In the genomic region with DNA sequence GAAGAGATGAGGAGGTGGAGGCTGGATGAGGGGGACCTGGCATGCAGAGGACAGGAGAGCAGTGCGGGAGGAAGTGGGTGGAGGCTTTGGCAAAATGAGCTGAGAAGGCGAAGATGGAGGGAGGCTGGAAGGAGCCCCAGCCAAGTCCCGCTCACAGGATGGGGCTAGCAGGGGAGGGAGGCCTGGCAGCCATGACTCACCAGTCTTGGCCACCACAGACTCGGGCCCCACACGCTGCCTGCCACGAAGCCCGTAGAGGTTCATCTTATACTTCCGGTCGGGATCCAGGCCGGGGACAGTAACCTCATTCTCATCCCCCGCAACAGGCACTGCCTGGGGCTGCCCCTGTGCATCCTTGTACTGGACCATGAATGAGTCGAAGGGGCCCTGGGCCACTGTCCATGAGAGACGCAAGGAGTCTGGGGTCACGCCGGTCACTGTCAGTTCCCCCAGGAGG, we compare ENCODE assay signal across 10 cellular contexts. TPM values are rescaled to one million over a fixed set of nuclear protein-coding genes. Genes with fewer than 3 reads are reported as not detected.
A peak's percentile ranks its signal among the peaks of the same experiment; 100 is the strongest.
DNase-seq lines count a peak whose midpoint lies in the region; ATAC-seq and TF ChIP-seq lines count a peak whose summit lies in the region.
"Had no signal": no experiment of that assay in that cellular context is flagged by ENCODE, and none has a peak within 500 bp of the region (broad histone marks: within the 10 kb centered on the region; RNA-seq: fewer than 3 reads in every experiment).

No MANE protein-coding gene starts in this region.

- DNase-seq in Kasumi-1 (lab: John Stamatoyannopoulos, UW) (peak; percentile 37 to 57), astrocyte of the cerebellum (ENCODE audit: low read depth) (peak; percentile 66), right lobe of liver (no peak), ureter (ENCODE audit: low spot score) (peak; percentile 62), NCI-H1930 (lab: John Stamatoyannopoulos, UW) (no peak), HAP-1 (ENCODE audit: low spot score in 2 of 2) (no peak)
- DNase-seq: activated CD4-positive, alpha-beta T cell treated with anti-CD3 and anti-CD28 coated beads, Interleukin-2, amount 50 U/mL, for 1 hour; NCI-H1105 treated with DMSO at 0.1 percent for 48 hours had no signal

- H3K9me3 ChIP-seq in right lobe of liver (no peaks in the 10 kb centered on the region), HAP-1 (no peaks in the 10 kb centered on the region)

- TF ChIP-seq POLR2A in right lobe of liver (IDR thresholded peaks at IDR 0.05): no peak

- no peak for TF ChIP-seq CTCF in astrocyte of the cerebellum (IDR thresholded peaks at IDR 0.05; ENCODE audit: low read depth, low read length, missing control alignments)
- no peak for TF ChIP-seq CTCF in right lobe of liver (IDR thresholded peaks at IDR 0.05)

- H3K4me3 ChIP-seq in astrocyte of the cerebellum (ENCODE audit: low read depth, low read length): no peak overlapping the region
- no peak overlapping the region for H3K4me3 ChIP-seq in right lobe of liver
- H3K4me3 ChIP-seq in HAP-1: no peak overlapping the region

- intact Hi-C loops in right lobe of liver (cut with DNase I): no loop called here

- H3K4me1 ChIP-seq in right lobe of liver: no peaks in the 10 kb centered on the region
- H3K4me1 ChIP-seq in HAP-1: no peaks in the 10 kb centered on the region

- no peak overlapping the region for H3K27ac ChIP-seq in right lobe of liver
- H3K27ac ChIP-seq: epithelial cell of prostate had no signal

- H3K27me3 ChIP-seq in right lobe of liver (no peaks in the 10 kb centered on the region), HAP-1 (ENCODE audit: low read depth) (0 out of 2 replicates have a peak, but pooled peaks cover 2% of the 10 kb centered on the region)

- peak; percentile 13 to 43 (median 28) for ATAC-seq in right lobe of liver
- ATAC-seq in HG03354 (IDR thresholded peaks at IDR 0.05; ENCODE audit: poor library complexity, severe bottlenecking, unreplicated experiment): no peak

- 60% methylated on average over 1 of the region's 15 CpGs for WGBS in right lobe of liver (ENCODE audit: insufficient coverage, low coverage, low lambda C conversion rate, missing lambda C conversion rate)

- H3K36me3 ChIP-seq in right lobe of liver (no peaks in the 10 kb centered on the region), HAP-1 (replicated peaks) (no peaks in the 10 kb centered on the region)

- in situ Hi-C loops in astrocyte of the cerebellum (cut with HindIII; ENCODE audit: low sequenced_read_pairs) (no loop called here), HAP-1 (cut with MboI; ENCODE audit: low sequenced_read_pairs) (loop anchor here (10.0 kb wide), 1 partner anchor 714 kb away; no protein-coding TSS in a partner anchor)

RNA-seq across cellular contexts. Expression of gene TNXB, which starts 27.9 kb away (rescaled TPM):
- total RNA-seq in right lobe of liver (10 to 100 TPM in 3 of 6 experiments, 1 to 10 TPM in 3; 7.2 to 28.3 (median 10.3) TPM), ureter (121 TPM)

RNA-seq across cellular contexts. Expression of gene CYP21A2, which starts 43.0 kb away (rescaled TPM):
- total RNA-seq in right lobe of liver (10 to 100 TPM in 3 of 6 experiments, 1 to 10 TPM in 3; 5.7 to 60.7 (median 14.0) TPM), ureter (3.8 TPM)

RNA-seq across cellular contexts. Expression of gene ATF6B, which starts 46.9 kb away (rescaled TPM):
- total RNA-seq in right lobe of liver: 10 to 100 TPM; 15.2 to 35.5 (median 33.2) TPM
- total RNA-seq in ureter: 121 TPM

RNA-seq across cellular contexts. Expression of gene FKBPL, which starts 48.9 kb away (rescaled TPM):
- total RNA-seq in right lobe of liver: 1 to 10 TPM; 1.5 to 2.7 (median 2.2) TPM
- total RNA-seq in ureter: 2.9 TPM

Comparison
In these comparisons a context has a peak if more than half of its experiments do, and no peak if none do; other contexts are left out.
1. DNase-seq: peak in Kasumi-1 (2 of 2), astrocyte of the cerebellum (single experiment) and ureter (single experiment); none in right lobe of liver (0 of 3), NCI-H1930 (0 of 2) and HAP-1 (0 of 2).